ENCODE assay signal across 8 cellular contexts in genomic region chr5:157744055-157745011, GRCh38. TPM values are rescaled to one million over a fixed set of nuclear protein-coding genes. Genes with fewer than 3 reads are reported as not detected.
DNase-seq lines count a peak whose midpoint lies in the region; ATAC-seq and TF ChIP-seq lines count a peak whose summit lies in the region.

No MANE protein-coding gene starts in this region.

- H3K36me3 Mint-ChIP-seq in CD14-positive monocyte (peaks cover 11 to 12% of the 10 kb centered on the region in 2 donors), WTC11 (peaks cover 8% of the 10 kb centered on the region; the same call in 1 of the 2 replicates)
- no peaks in the 10 kb centered on the region for H3K36me3 Mint-ChIP-seq in natural killer cell treated with Interleukin-12 subunit alpha and Interleukin-12 subunit beta and Interleukin-15 and Interleukin-18, amount 100 ng/mL, for 72 hours

- peaks cover 0 to 2% (median 0%) of the 10 kb centered on the region in 7 donors for H3K9me3 Mint-ChIP-seq in CD14-positive monocyte
- no peaks in the 10 kb centered on the region for H3K9me3 Mint-ChIP-seq in WTC11
- no peaks in the 10 kb centered on the region for H3K9me3 Mint-ChIP-seq in natural killer cell treated with Interleukin-12 subunit alpha and Interleukin-12 subunit beta and Interleukin-15 and Interleukin-18, amount 100 ng/mL, for 72 hours

- ATAC-seq in HG03469 (IDR thresholded peaks at IDR 0.05; ENCODE audit: unreplicated experiment) (peak; percentile 17), WTC11 (no peak; the same call in none of the 2 replicates)
- peak; percentile 58 to 67 for ATAC-seq in natural killer cell treated with Interleukin-12 subunit alpha and Interleukin-12 subunit beta and Interleukin-15 and Interleukin-18, amount 100 ng/mL, for 72 hours

- H3K4me3 Mint-ChIP-seq in CD14-positive monocyte (peak overlapping the region; percentile 90 to 96), WTC11 (peak overlapping the region; percentile 93)
- peak overlapping the region; percentile 88 for H3K4me3 Mint-ChIP-seq in natural killer cell treated with Interleukin-12 subunit alpha and Interleukin-12 subunit beta and Interleukin-15 and Interleukin-18, amount 100 ng/mL, for 72 hours

- intact Hi-C loops in CD14-positive monocyte (cut with micrococcal nuclease) (loop anchor here (5.0 to 10.0 kb wide), 5 partner anchors 77 to 420 kb away; partner anchors contain the start of gene CLINT1 (in 1 of the 2)), esophagus muscularis mucosa (cut with DNase I) (loop anchor here (10.0 kb wide), 2 partner anchors 180 to 380 kb away; no protein-coding TSS in a partner anchor)

- H3K4me1 ChIP-seq in esophagus muscularis mucosa, result peaks cover 11 to 57% (median 54%) of the 10 kb centered on the region in 4 donors

- DNase-seq in CD14-positive monocyte (ENCODE audit: low spot score) (peak; percentile 46), GM19240 (ENCODE audit: insufficient read length, low spot score) (peak; percentile 19), WTC11 (ENCODE audit: low spot score) (peak; percentile 24), esophagus muscularis mucosa (ENCODE audit: extremely low spot score) (no peak), COLO829 (ENCODE audit: low spot score) (no peak), NCI-H1694 (lab: John Stamatoyannopoulos, UW) (no peak)
- DNase-seq in natural killer cell treated with Interleukin-12 subunit alpha and Interleukin-12 subunit beta and Interleukin-15 and Interleukin-18, amount 100 ng/mL, for 72 hours (ENCODE audit: low spot score), result peak; percentile 65

- 8% methylated on average over 23 of the region's 55 CpGs for WGBS in esophagus muscularis mucosa

- TF ChIP-seq CTCF in CD14-positive monocyte (IDR thresholded peaks at IDR 0.05) (no peak), WTC11 (IDR thresholded peaks at IDR 0.05) (no peak), esophagus muscularis mucosa (IDR thresholded peaks at IDR 0.05) (no peak)

- H3K9me3 ChIP-seq in esophagus muscularis mucosa, result no peaks in the 10 kb centered on the region

- CTCF ChIA-PET in WTC11 (lab: Charles Lee), result interaction anchor here (0.7 to 4.1 kb wide), 42 partner anchors 9 to 1362 kb away, joined by 3 to 45 read pairs (median 5); partner anchors contain the start of genes C5orf52, MED7, SOX30 and THG1L

- no peak for TF ChIP-seq EP300 in esophagus muscularis mucosa (IDR thresholded peaks at IDR 0.05)

- peaks cover 6 to 10% (median 7%) of the 10 kb centered on the region in 4 donors for H3K36me3 ChIP-seq in esophagus muscularis mucosa

- H3K27me3 Mint-ChIP-seq in CD14-positive monocyte (ENCODE audit: low read depth in 3 of 3) (peaks cover 4 to 6% (median 5%) of the 10 kb centered on the region in 3 donors), WTC11 (ENCODE audit: low read depth) (peaks cover 20% of the 10 kb centered on the region)
- H3K27me3 Mint-ChIP-seq in natural killer cell treated with Interleukin-12 subunit alpha and Interleukin-12 subunit beta and Interleukin-15 and Interleukin-18, amount 100 ng/mL, for 72 hours, result no peaks in the 10 kb centered on the region

- H3K4me3 ChIP-seq in esophagus muscularis mucosa, result peak overlapping the region; percentile 88 to 99 (median 95)

- peak overlapping the region; percentile 89 to 96 (median 92) for H3K27ac ChIP-seq in esophagus muscularis mucosa (replicated peaks in 1 of 4)

- POLR2A ChIA-PET in WTC11 (lab: Charles Lee), result interaction anchor here (0.6 to 1.0 kb wide), 2 partner anchors 13 to 664 kb away, joined by 3 read pairs; partner anchors contain the start of gene THG1L

- TF ChIP-seq POLR2A in esophagus muscularis mucosa (IDR thresholded peaks at IDR 0.05; ENCODE audit: low read depth), result no peak

- no peaks in the 10 kb centered on the region for H3K27me3 ChIP-seq in esophagus muscularis mucosa

- peak overlapping the region; percentile 49 to 82 (median 65) for H3K27ac Mint-ChIP-seq in CD14-positive monocyte
- no peak overlapping the region for H3K27ac Mint-ChIP-seq in WTC11
- H3K27ac Mint-ChIP-seq in natural killer cell treated with Interleukin-12 subunit alpha and Interleukin-12 subunit beta and Interleukin-15 and Interleukin-18, amount 100 ng/mL, for 72 hours, result peak overlapping the region; percentile 53 to 58

- H3K4me1 Mint-ChIP-seq in CD14-positive monocyte (peaks cover 18% of the 10 kb centered on the region), WTC11 (peaks cover 12% of the 10 kb centered on the region)
- peaks cover 26 to 31% of the 10 kb centered on the region in 2 donors for H3K4me1 Mint-ChIP-seq in natural killer cell treated with Interleukin-12 subunit alpha and Interleukin-12 subunit beta and Interleukin-15 and Interleukin-18, amount 100 ng/mL, for 72 hours (ENCODE audit: low read depth in 2 of 2)

TF ChIP-seq in WTC11, 78 proteins besides CTCF, POLR2A, EP300 and RAD21:
- TF ChIP-seq PRRX2 (CRISPR knock-in tag; IDR thresholded peaks at IDR 0.05) (no peak), E2F4 (CRISPR knock-in tag; IDR thresholded peaks at IDR 0.05; ENCODE audit: borderline replicate concordance, low read depth) (0 out of 2 replicates have a peak, but pooled peaks have one; percentile 48), PREB (CRISPR knock-in tag; IDR thresholded peaks at IDR 0.05; ENCODE audit: borderline replicate concordance) (no peak)

RNA-seq across cellular contexts. Expression of gene LSM11, which starts 0.8 kb away (rescaled TPM):
- polyA plus RNA-seq in CD14-positive monocyte, result under 1 TPM; 0.28 to 0.41 TPM
- 5.2 to 5.8 TPM (median 5.4 TPM) in 3 replicates for total RNA-seq in WTC11 (2021)
- total RNA-seq in esophagus muscularis mucosa, result 10 to 100 TPM; 22.4 to 53.7 (median 33.7) TPM
- 1 to 10 TPM; 4.5 to 7.9 TPM for total RNA-seq in natural killer cell treated with Interleukin-12 subunit alpha and Interleukin-12 subunit beta and Interleukin-15 and Interleukin-18, amount 100 ng/mL, for 72 hours

RNA-seq across cellular contexts. Expression of gene THG1L, which starts 13.1 kb away (rescaled TPM):
- 1 to 10 TPM; 7.6 TPM for polyA plus RNA-seq in CD14-positive monocyte
- 11.6 to 14.6 TPM (median 12.3 TPM) in 3 replicates for total RNA-seq in WTC11 (2021)
- total RNA-seq in esophagus muscularis mucosa, result 10 to 100 TPM; 14.1 to 22.7 (median 20.7) TPM
- 10 to 100 TPM; 15.7 to 18.9 TPM for total RNA-seq in natural killer cell treated with Interleukin-12 subunit alpha and Interleukin-12 subunit beta and Interleukin-15 and Interleukin-18, amount 100 ng/mL, for 72 hours

Comparison
In these comparisons a context has a peak if more than half of its experiments do, and no peak if none do; other contexts are left out.
1. DNase-seq: peak in CD14-positive monocyte (single experiment), GM19240 (single experiment), WTC11 (single experiment) and natural killer cell treated with Interleukin-12 subunit alpha and Interleukin-12 subunit beta and Interleukin-15 and Interleukin-18, amount 100 ng/mL, for 72 hours (single experiment); none in esophagus muscularis mucosa (single experiment), COLO829 (single experiment) and NCI-H1694 (single experiment).
2. Peak in every context shown above with its lines, with median percentiles within 50 percentile points of each other: H3K4me3 Mint-ChIP-seq.